ENCODE assay signal across 10 cellular contexts in genomic region chr15:28097656-28098359, GRCh38. TPM values are rescaled to one million over a fixed set of nuclear protein-coding genes. Genes with fewer than 3 reads are reported as not detected.
DNase-seq lines count a peak whose midpoint lies in the region; ATAC-seq and TF ChIP-seq lines count a peak whose summit lies in the region.
"Had no signal": no experiment of that assay in that cellular context is flagged by ENCODE, and none has a peak within 500 bp of the region (broad histone marks: within the 10 kb centered on the region; RNA-seq: fewer than 3 reads in every experiment).

No MANE protein-coding gene starts in this region.

- no peaks in the 10 kb centered on the region for H3K36me3 ChIP-seq in BLaER1 treated with 17β-estradiol and CSF1 and Interleukin-3, amounts not matched to agents 10 nM and 100 nM
- no peaks in the 10 kb centered on the region for H3K36me3 ChIP-seq in CD8-positive, alpha-beta memory T cell (ENCODE audit: insufficient read depth, low read length)
- H3K36me3 ChIP-seq in gastrocnemius medialis, result no peaks in the 10 kb centered on the region
- no peaks in the 10 kb centered on the region for H3K36me3 ChIP-seq in MG63
- H3K36me3 ChIP-seq: thyroid gland had no signal

- CTCF ChIA-PET in CD8-positive, alpha-beta memory T cell (lab: Charles Lee), result interaction anchor here (1.4 kb wide), 1 partner anchor 25 kb away, joined by 3 read pairs; no protein-coding TSS in a partner anchor

- no peak overlapping the region for H3K4me3 ChIP-seq in BLaER1 treated with 17β-estradiol and CSF1 and Interleukin-3, amounts not matched to agents 10 nM and 100 nM
- no peak overlapping the region for H3K4me3 ChIP-seq in CD8-positive, alpha-beta memory T cell (ENCODE audit: low read length)
- no peak overlapping the region for H3K4me3 ChIP-seq in gastrocnemius medialis
- no peak overlapping the region for H3K4me3 ChIP-seq in MG63

- H3K27me3 ChIP-seq in BLaER1 treated with 17β-estradiol and CSF1 and Interleukin-3, amounts not matched to agents 10 nM and 100 nM, result peaks cover 73 to 96% (median 85%) of the 10 kb centered on the region in 11 experiments
- peaks cover 50% of the 10 kb centered on the region for H3K27me3 ChIP-seq in CD8-positive, alpha-beta memory T cell (ENCODE audit: insufficient read depth, low read length, poor library complexity, severe bottlenecking)
- H3K27me3 ChIP-seq in gastrocnemius medialis (peaks cover 65 to 76% (median 67%) of the 10 kb centered on the region in 3 donors), MG63 (peaks cover 4% of the 10 kb centered on the region; the same call in 1 of the 2 replicates)
- H3K27me3 ChIP-seq: thyroid gland had no signal

- ATAC-seq in natural killer cell (no peak), GM18498 (IDR thresholded peaks at IDR 0.05; ENCODE audit: unreplicated experiment) (no peak), gastrocnemius medialis (no peak)

- TF ChIP-seq CTCF in natural killer cell (IDR thresholded peaks at IDR 0.05) (no peak), gastrocnemius medialis (IDR thresholded peaks at IDR 0.05 in 4 of 5, conservative IDR thresholded peaks at IDR 0.05 in 1 of 5) (no peak)

- H3K27ac Mint-ChIP-seq in CD8-positive, alpha-beta memory T cell, result peak overlapping the region in 1 of 8 donors; percentile 23
- no peak overlapping the region for H3K27ac Mint-ChIP-seq in activated naive CD8-positive, alpha-beta T cell
- no peak overlapping the region for H3K27ac Mint-ChIP-seq in natural killer cell

- H3K4me1 Mint-ChIP-seq in CD8-positive, alpha-beta memory T cell, result peaks cover 33 to 50% (median 36%) of the 10 kb centered on the region in 3 donors
- H3K4me1 Mint-ChIP-seq in activated naive CD8-positive, alpha-beta T cell (ENCODE audit: low read depth), result peaks cover 34% of the 10 kb centered on the region
- H3K4me1 Mint-ChIP-seq in natural killer cell, result peaks cover 26 to 49% of the 10 kb centered on the region in 2 donors

- H3K27ac ChIP-seq in BLaER1 treated with 17β-estradiol and CSF1 and Interleukin-3, amounts not matched to agents 10 nM and 100 nM, result no peak overlapping the region
- no peak overlapping the region for H3K27ac ChIP-seq in CD8-positive, alpha-beta memory T cell (ENCODE audit: low read depth, low read length)
- H3K27ac ChIP-seq in gastrocnemius medialis, result no peak overlapping the region

- peaks cover 0 to 11% (median 5%) of the 10 kb centered on the region in 11 experiments; a peak in 6 of 22 replicates for H3K9me3 ChIP-seq in BLaER1 treated with 17β-estradiol and CSF1 and Interleukin-3, amounts not matched to agents 10 nM and 100 nM (replicated peaks in 1 of 11)
- no peaks in the 10 kb centered on the region for H3K9me3 ChIP-seq in CD8-positive, alpha-beta memory T cell (ENCODE audit: low read length)
- H3K9me3 ChIP-seq in gastrocnemius medialis (no peaks in the 10 kb centered on the region), MG63 (no peaks in the 10 kb centered on the region)
- H3K9me3 ChIP-seq: thyroid gland had no signal

- POLR2A ChIA-PET in CD8-positive, alpha-beta memory T cell (lab: Charles Lee), result interaction anchor here (0.5 kb wide), 1 partner anchor 17 kb away, joined by 3 read pairs; no protein-coding TSS in a partner anchor

- in situ Hi-C loops in gastrocnemius medialis (cut with MboI; ENCODE audit: low sequenced_read_pairs in 4 of 4), result no loop called here

- peaks cover 0 to 4% (median 2%) of the 10 kb centered on the region in 5 donors for H3K9me3 Mint-ChIP-seq in CD8-positive, alpha-beta memory T cell
- no peaks in the 10 kb centered on the region for H3K9me3 Mint-ChIP-seq in activated naive CD8-positive, alpha-beta T cell (ENCODE audit: low read depth)
- no peaks in the 10 kb centered on the region for H3K9me3 Mint-ChIP-seq in natural killer cell

- peaks cover 52 to 60% of the 10 kb centered on the region in 2 donors for H3K27me3 Mint-ChIP-seq in CD8-positive, alpha-beta memory T cell
- peaks cover 34% of the 10 kb centered on the region for H3K27me3 Mint-ChIP-seq in activated naive CD8-positive, alpha-beta T cell
- H3K27me3 Mint-ChIP-seq in natural killer cell (ENCODE audit: low read depth in 2 of 2), result peaks cover 39 to 40% of the 10 kb centered on the region in 2 donors

- peaks cover 0 to 50% (median 36%) of the 10 kb centered on the region in 11 experiments; a peak in 20 of 22 replicates for H4K20me1 ChIP-seq in BLaER1 treated with 17β-estradiol and CSF1 and Interleukin-3, amounts not matched to agents 10 nM and 100 nM

- peaks cover 17 to 66% (median 46%) of the 10 kb centered on the region in 10 experiments; a peak in 19 of 20 replicates for H3K4me1 ChIP-seq in BLaER1 treated with 17β-estradiol and CSF1 and Interleukin-3, amounts not matched to agents 10 nM and 100 nM
- H3K4me1 ChIP-seq in CD8-positive, alpha-beta memory T cell (ENCODE audit: insufficient read depth, low read length), result peaks cover 32% of the 10 kb centered on the region
- H3K4me1 ChIP-seq in gastrocnemius medialis, result peaks cover 6 to 36% of the 10 kb centered on the region in 2 donors

- H3K4me2 ChIP-seq in BLaER1 treated with 17β-estradiol and CSF1 and Interleukin-3, amounts not matched to agents 10 nM and 100 nM, result peak overlapping the region in 9 of 11 experiments; percentile 71 to 100 (median 94); a peak in 13 of 22 replicates

- no peak overlapping the region for H3K9ac ChIP-seq in BLaER1 treated with 17β-estradiol and CSF1 and Interleukin-3, amounts not matched to agents 10 nM and 100 nM

- DNase-seq in CD8-positive, alpha-beta memory T cell, result no peak
- DNase-seq in natural killer cell (no peak), gastrocnemius medialis (no peak), DMS79 (lab: John Stamatoyannopoulos, UW) (no peak), MG63 (no peak)

- intact Hi-C loops in natural killer cell (cut with micrococcal nuclease) (no loop called here), gastrocnemius medialis (cut with DNase I; ENCODE audit: low total_unique reads) (no loop called here)

- H3K36me3 Mint-ChIP-seq in CD8-positive, alpha-beta memory T cell, result peaks cover 0 to 3% (median 0%) of the 10 kb centered on the region in 3 donors
- H3K36me3 Mint-ChIP-seq in activated naive CD8-positive, alpha-beta T cell, result no peaks in the 10 kb centered on the region
- no peaks in the 10 kb centered on the region for H3K36me3 Mint-ChIP-seq in natural killer cell

- no peak for TF ChIP-seq POLR2A in gastrocnemius medialis (IDR thresholded peaks at IDR 0.05)

- H3K4me3 Mint-ChIP-seq in CD8-positive, alpha-beta memory T cell, result peak overlapping the region; percentile 35 to 80 (median 75)
- peak overlapping the region; percentile 75 for H3K4me3 Mint-ChIP-seq in activated naive CD8-positive, alpha-beta T cell
- H3K4me3 Mint-ChIP-seq in natural killer cell, result peak overlapping the region; percentile 78

RNA-seq across cellular contexts. Expression of gene OCA2, which starts 1.3 kb away (rescaled TPM):
- not detected for total RNA-seq in CD8-positive, alpha-beta memory T cell
- polyA plus RNA-seq in CD8-positive, alpha-beta memory T cell, result not detected
- 1 to 10 TPM in 1 of 3 donors, under 1 TPM in 2; 0.35 to 1.5 (median 0.56) TPM for total RNA-seq in natural killer cell
- total RNA-seq in gastrocnemius medialis, result under 1 TPM in 3 of 4 donors, not detected in 1; 0.16 to 0.63 (median 0.41) TPM
- total RNA-seq in MG63 (2014; rRNA removed; shearing (Covaris generic); ENCODE audit: low replicate concordance), result not detected in 2 replicates
- total RNA-seq: T-helper 2 cell treated with Interferon-gamma antibody and Interleukin-4, amounts not matched to agents 100 ng/mL and 5 ng/mL, for 36 hours had no signal
